In genomic region chr2:159217661-159218060, GRCh38 we compare ENCODE assay signal across 23 cellular contexts.
"Had no signal": no experiment of that assay in that cellular context is flagged by ENCODE, and none has a peak within 500 bp of the region (broad histone marks: within the 10 kb centered on the region; RNA-seq: fewer than 3 reads in every experiment).

No MANE protein-coding gene starts in this region.

- H3K9me3 Mint-ChIP-seq: IgD-negative memory B cell had no signal

- H3K4me1 Mint-ChIP-seq: IgD-negative memory B cell had no signal

- H3K36me3 Mint-ChIP-seq: IgD-negative memory B cell had no signal

- H3K4me3 ChIP-seq: SJSA1, SK-N-MC had no signal

- H3K27ac ChIP-seq: HL-60, SJSA1, SK-N-MC had no signal

- H3K4me3 Mint-ChIP-seq: IgD-negative memory B cell had no signal

- H3K27me3 Mint-ChIP-seq: IgD-negative memory B cell had no signal

- H3K27me3 ChIP-seq: SJSA1 had no signal

- H3K9me3 ChIP-seq: SJSA1 had no signal

- FAIRE-seq: HTR-8/SVneo, RCC 7860 had no signal

- DNase-seq: KBM-7, MV-4-11, NCI-H1048, NCI-H1105, NCI-H1417, NCI-H1436 treated with DMSO at 0.1 percent for 48 hours, NCI-H1694, NCI-H187 treated with DMSO at 0.1 percent for 48 hours, NCI-H2029 treated with DMSO at 0.1 percent for 48 hours, NCI-H2107, NCI-H2227 treated with DMSO at 0.1 percent for 48 hours, NCI-H524, NCI-H526 treated with DMSO at 0.1 percent for 48 hours, NCI-H774, Right ventricle myocardium superior, RPMI8226, SIG-M5 had no signal
